ENCODE assay signal across 21 cellular contexts in genomic region chr9:109861499-109861898, GRCh38.
DNase-seq lines count a peak whose midpoint lies in the region; ATAC-seq and TF ChIP-seq lines count a peak whose summit lies in the region.
"Had no signal": no experiment of that assay in that cellular context is flagged by ENCODE, and none has a peak within 500 bp of the region (broad histone marks: within the 10 kb centered on the region; RNA-seq: fewer than 3 reads in every experiment).

No MANE protein-coding gene starts in this region.

- peak; percentile 80 for ATAC-seq in sciatic nerve
- no peak for ATAC-seq in HG02571 (IDR thresholded peaks at IDR 0.05; ENCODE audit: unreplicated experiment)
- ATAC-seq in GM21576 (IDR thresholded peaks at IDR 0.05; ENCODE audit: unreplicated experiment) = no peak
- ATAC-seq: GM23338; mucosa of descending colon; stimulated activated memory B cell treated with anti-CD40 and anti-IgM and Interleukin-4, amounts not matched to agents 10 μg/mL and 1 μg/mL and 100 μg/mL, for 72 hours; T-helper 17 cell had no signal

- H3K36me3 ChIP-seq in BJ (ENCODE audit: control insufficient read depth, insufficient read depth, low read length) (no peaks in the 10 kb centered on the region), adipocyte (ENCODE audit: control insufficient read depth, insufficient read depth, low read length, severe bottlenecking) (peaks cover 6% of the 10 kb centered on the region)
- H3K36me3 ChIP-seq: BLaER1 treated with 17β-estradiol and CSF1 and Interleukin-3, amounts not matched to agents 10 nM and 100 nM; SJCRH30 had no signal

- intact Hi-C loops in sciatic nerve (cut with DNase I) = no loop called here

- no peak for TF ChIP-seq CTCF in BJ (IDR thresholded peaks at IDR 0.05; ENCODE audit: insufficient read depth, low read depth, low read length)
- no peak for TF ChIP-seq CTCF in fibroblast of villous mesenchyme (IDR thresholded peaks at IDR 0.05; ENCODE audit: insufficient read depth, low read depth, low read length)

- H3K4me3 ChIP-seq in BJ (ENCODE audit: low read depth, low read length) = no peak overlapping the region
- H3K4me3 ChIP-seq in adipocyte (ENCODE audit: low read length) = no peak overlapping the region
- H3K4me3 ChIP-seq in fibroblast of villous mesenchyme (ENCODE audit: low read depth, low read length) = no peak overlapping the region
- H3K4me3 ChIP-seq: BLaER1 treated with 17β-estradiol and CSF1 and Interleukin-3, amounts not matched to agents 10 nM and 100 nM; GM23338; mucosa of descending colon; SJCRH30 had no signal

- CTCF ChIA-PET in BJ (lab: Yijun Ruan, JAX) = interaction anchor here (1.0 to 1.8 kb wide), 2 partner anchors 82 to 287 kb away, joined by 3 to 4 read pairs; partner anchors contain the start of gene PALM2AKAP2

- POLR2A ChIA-PET in BJ (lab: Charles Lee) = no interaction called here

- H3K9ac ChIP-seq in adipocyte (ENCODE audit: low read length) = no peak overlapping the region
- H3K9ac ChIP-seq: BLaER1 treated with 17β-estradiol and CSF1 and Interleukin-3, amounts not matched to agents 10 nM and 100 nM had no signal

- H3K9me3 ChIP-seq in adipocyte (ENCODE audit: control insufficient read depth, low read length) = no peaks in the 10 kb centered on the region
- H3K9me3 ChIP-seq: BLaER1 treated with 17β-estradiol and CSF1 and Interleukin-3, amounts not matched to agents 10 nM and 100 nM; mucosa of descending colon; SJCRH30 had no signal

- DNase-seq in BJ (ENCODE audit: low read depth) (peak; percentile 84), adipocyte (ENCODE audit: low read depth) (peak; percentile 58), fibroblast of villous mesenchyme (ENCODE audit: low read depth) (peak; percentile 47), sciatic nerve (ENCODE audit: low spot score) (no peak), HPDE6-E6E7 (ENCODE audit: extremely low spot score) (no peak)
- DNase-seq in stimulated activated CD4-positive, alpha-beta T cell treated with anti-CD3 and anti-CD28 coated beads, Interleukin-15, amount 100 ng/mL, for 24 hours = no peak
- DNase-seq: activated gamma-delta T cell treated with Interleukin-2 at 50 U/mL for 16 hours; amniotic stem cell; Calu3; effector CD4-positive, alpha-beta T cell; EL; NCI-H2171; OCI-M1; SJCRH30; T-helper 17 cell had no signal

- H3K27me3 ChIP-seq in BJ (ENCODE audit: control insufficient read depth, insufficient read depth, low read length) (no peaks in the 10 kb centered on the region), adipocyte (replicated peaks; ENCODE audit: control insufficient read depth, insufficient read depth, low read length) (no peaks in the 10 kb centered on the region)
- H3K27me3 ChIP-seq: BLaER1 treated with 17β-estradiol and CSF1 and Interleukin-3, amounts not matched to agents 10 nM and 100 nM; SJCRH30 had no signal

- H3K4me1 ChIP-seq in adipocyte (ENCODE audit: control insufficient read depth, insufficient read depth, low read length) = peaks cover 31% of the 10 kb centered on the region

Comparison
In these comparisons a context has a peak if more than half of its experiments do, and no peak if none do; other contexts are left out.
1. DNase-seq: peak in BJ (single experiment), adipocyte (single experiment) and fibroblast of villous mesenchyme (single experiment); none in sciatic nerve (single experiment), stimulated activated CD4-positive, alpha-beta T cell treated with anti-CD3 and anti-CD28 coated beads, Interleukin-15, amount 100 ng/mL, for 24 hours (single experiment) and HPDE6-E6E7 (single experiment).